ENCODE assay signal across 8 cellular contexts in genomic region chr19:45670670-45671453, GRCh38. TPM values are rescaled to one million over a fixed set of nuclear protein-coding genes. Genes with fewer than 3 reads are reported as not detected.
A peak's percentile ranks its signal among the peaks of the same experiment; 100 is the strongest.
DNase-seq lines count a peak whose midpoint lies in the region; ATAC-seq and TF ChIP-seq lines count a peak whose summit lies in the region.

No MANE protein-coding gene starts in this region.

- H3K27ac Mint-ChIP-seq in GM23338 = no peak overlapping the region

- H3K9me2 ChIP-seq in GM23338 (ENCODE audit: insufficient read depth) = no peaks in the 10 kb centered on the region

- ATAC-seq in GM23338 = peak; percentile 71

- no peaks in the 10 kb centered on the region for H3K79me2 ChIP-seq in GM23338 (replicated peaks; ENCODE audit: insufficient read depth)

- WGBS in thyroid gland, 2 donors = 14 to 19% methylated on average over 28 to 37 of the region's 42 CpGs

- H3K9me3 ChIP-seq in mucosa of rectum (ENCODE audit: control insufficient read depth in 2 of 2, low read length in 2 of 2) (no peaks in the 10 kb centered on the region), thyroid gland (no peaks in the 10 kb centered on the region)

- TF ChIP-seq CTCF in GM23338 (conservative IDR thresholded peaks at IDR 0.05; ENCODE audit: low read depth in 2 of 2) = no peak
- TF ChIP-seq CTCF in thyroid gland (IDR thresholded peaks at IDR 0.05) = no peak

- peaks cover 45% of the 10 kb centered on the region for H3K27me3 Mint-ChIP-seq in GM23338 (ENCODE audit: insufficient read depth, low read depth, poor library complexity)

- H3K4me2 ChIP-seq in GM23338 = peak overlapping the region; percentile 90

- H3K4me3 ChIP-seq in GM23338 (peak overlapping the region; percentile 78), mucosa of rectum (ENCODE audit: low read length in 2 of 2) (peak overlapping the region; percentile 44 to 53), thyroid gland (replicated peaks in 1 of 3) (no peak overlapping the region)

- H3K27ac ChIP-seq in GM23338 (ENCODE audit: low read depth) (no peak overlapping the region), mucosa of rectum (ENCODE audit: low read depth in 2 of 2, low read length in 2 of 2) (peak overlapping the region; percentile 63 to 73), thyroid gland (no peak overlapping the region)

- peaks cover 20% of the 10 kb centered on the region for H3F3A ChIP-seq in GM23338 (replicated peaks; ENCODE audit: low read depth)

- peak overlapping the region; percentile 71 for H3K4me3 Mint-ChIP-seq in GM23338

- H3K36me3 Mint-ChIP-seq in GM23338 (ENCODE audit: low read depth) = no peaks in the 10 kb centered on the region; the same call in 2 of the 3 replicates

- H3K4me1 ChIP-seq in GM23338 (ENCODE audit: insufficient read depth) = peaks cover 16% of the 10 kb centered on the region; the same call in 1 of the 2 replicates
- H3K4me1 ChIP-seq in mucosa of rectum (ENCODE audit: control insufficient read depth in 2 of 2, insufficient read depth in 2 of 2, low read length in 2 of 2) = peaks cover 15 to 28% of the 10 kb centered on the region in 2 donors
- peaks cover 6 to 21% of the 10 kb centered on the region in 2 donors for H3K4me1 ChIP-seq in thyroid gland

- no peak for TF ChIP-seq POLR2A in thyroid gland (IDR thresholded peaks at IDR 0.05)

- no peaks in the 10 kb centered on the region; the same call in 2 of the 3 replicates for H3K9me3 Mint-ChIP-seq in GM23338

- no peaks in the 10 kb centered on the region; the same call in 1 of the 2 replicates for H4K20me1 ChIP-seq in GM23338 (replicated peaks; ENCODE audit: insufficient read depth)

- H3K4me1 Mint-ChIP-seq in GM23338 = peaks cover 22% of the 10 kb centered on the region

- peaks cover 43% of the 10 kb centered on the region for H3K27me3 ChIP-seq in GM23338 (ENCODE audit: insufficient read depth)
- H3K27me3 ChIP-seq in mucosa of rectum (ENCODE audit: control insufficient read depth in 2 of 2, insufficient read depth in 2 of 2, low read length in 2 of 2) = peaks cover 2 to 5% of the 10 kb centered on the region in 2 donors
- H3K27me3 ChIP-seq in thyroid gland = peaks cover 19% of the 10 kb centered on the region

- H2AFZ ChIP-seq in GM23338 = peak overlapping the region; percentile 89

- intact Hi-C loops in thyroid gland (cut with DNase I) = no loop called here

- no peaks in the 10 kb centered on the region for H3K36me3 ChIP-seq in GM23338 (ENCODE audit: insufficient read depth)
- no peaks in the 10 kb centered on the region for H3K36me3 ChIP-seq in mucosa of rectum (ENCODE audit: control insufficient read depth in 2 of 2, insufficient read depth in 2 of 2, low read length in 2 of 2)
- no peaks in the 10 kb centered on the region for H3K36me3 ChIP-seq in thyroid gland

- DNase-seq in ELR (ENCODE audit: low read depth) (peak; percentile 72), GM23338 (ENCODE audit: low spot score) (peak; percentile 99), NCI-H2227 (lab: John Stamatoyannopoulos, UW; ENCODE audit: unreplicated experiment) (peak; percentile 64), fibroblast of gingiva (ENCODE audit: low read depth) (peak; percentile 66), thyroid gland (peak; percentile 20 to 21), NCI-H2171 treated with DMSO at 0.1 percent for 48 hours (lab: John Stamatoyannopoulos, UW) (no peak)
- DNase-seq in activated CD8-positive, alpha-beta memory T cell treated with anti-CD3 and anti-CD28 coated beads, Interleukin-2, amount 50 U/mL, for 4 hours = peak; percentile 44

- peak overlapping the region; percentile 14 to 67 for H3K9ac ChIP-seq in mucosa of rectum (ENCODE audit: low read depth in 1 of 2, low read length in 2 of 2)

TF ChIP-seq in GM23338, 12 proteins besides CTCF, POLR2A, EP300 and RAD21:
- TF ChIP-seq ZNF331 (CRISPR knock-in tag; IDR thresholded peaks at IDR 0.05; ENCODE audit: low read depth) (no peak), POLR2AphosphoS5 (IDR thresholded peaks at IDR 0.05; ENCODE audit: low read depth) (peak; percentile 58), REST (IDR thresholded peaks at IDR 0.05; ENCODE audit: unreplicated experiment) (no peak)
- TF ChIP-seq, protein P1, sequence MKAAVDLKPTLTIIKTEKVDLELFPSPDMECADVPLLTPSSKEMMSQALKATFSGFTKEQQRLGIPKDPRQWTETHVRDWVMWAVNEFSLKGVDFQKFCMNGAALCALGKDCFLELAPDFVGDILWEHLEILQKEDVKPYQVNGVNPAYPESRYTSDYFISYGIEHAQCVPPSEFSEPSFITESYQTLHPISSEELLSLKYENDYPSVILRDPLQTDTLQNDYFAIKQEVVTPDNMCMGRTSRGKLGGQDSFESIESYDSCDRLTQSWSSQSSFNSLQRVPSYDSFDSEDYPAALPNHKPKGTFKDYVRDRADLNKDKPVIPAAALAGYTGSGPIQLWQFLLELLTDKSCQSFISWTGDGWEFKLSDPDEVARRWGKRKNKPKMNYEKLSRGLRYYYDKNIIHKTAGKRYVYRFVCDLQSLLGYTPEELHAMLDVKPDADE (IDR thresholded peaks at IDR 0.05) = no peak

RNA-seq across cellular contexts. Expression of gene GIPR, which starts 2.8 kb away (rescaled TPM):
- total RNA-seq in GM23338 (2014; rRNA removed; shearing (Covaris generic)) = 0.19 and 0.42 TPM in 2 replicates
- 1.2 and 1.4 TPM in 2 replicates for polyA plus RNA-seq in GM23338 (2016; fragmentation: Nextera tagmentation; extraction: Ambion mirVana)
- total RNA-seq in thyroid gland = 1 to 10 TPM in 3 of 4 donors, under 1 TPM in 1; 0.45 to 1.5 (median 1.2) TPM

RNA-seq across cellular contexts. Expression of gene SNRPD2, which starts 20.9 kb away (rescaled TPM):
- total RNA-seq in GM23338 (2014; rRNA removed; shearing (Covaris generic)) = 169 and 226 TPM in 2 replicates
- polyA plus RNA-seq in GM23338 (2016; fragmentation: Nextera tagmentation; extraction: Ambion mirVana) = 1,375 and 1,400 TPM in 2 replicates
- 100 to 1,000 TPM; 133 to 279 (median 192) TPM for total RNA-seq in thyroid gland

RNA-seq across cellular contexts. Expression of gene QPCTL, which starts 21.6 kb away (rescaled TPM):
- 23.0 and 26.2 TPM in 2 replicates for total RNA-seq in GM23338 (2014; rRNA removed; shearing (Covaris generic))
- polyA plus RNA-seq in GM23338 (2016; fragmentation: Nextera tagmentation; extraction: Ambion mirVana) = 8.6 and 10.6 TPM in 2 replicates
- total RNA-seq in thyroid gland = 10 to 100 TPM in 2 of 4 donors, 1 to 10 TPM in 2; 5.4 to 16.3 (median 12.5) TPM

RNA-seq across cellular contexts. Expression of gene EML2, which starts 31.7 kb away (rescaled TPM):
- 28.9 and 33.9 TPM in 2 replicates for total RNA-seq in GM23338 (2014; rRNA removed; shearing (Covaris generic))
- polyA plus RNA-seq in GM23338 (2016; fragmentation: Nextera tagmentation; extraction: Ambion mirVana) = 7.1 and 8.0 TPM in 2 replicates
- 100 to 1,000 TPM in 1 of 4 donors, 10 to 100 TPM in 3; 33.1 to 148 (median 36.8) TPM for total RNA-seq in thyroid gland

RNA-seq across cellular contexts. Expression of gene FBXO46, which starts 59.8 kb away (rescaled TPM):
- total RNA-seq in GM23338 (2014; rRNA removed; shearing (Covaris generic)) = 34.4 and 35.8 TPM in 2 replicates
- polyA plus RNA-seq in GM23338 (2016; fragmentation: Nextera tagmentation; extraction: Ambion mirVana) = 9.4 and 12.0 TPM in 2 replicates
- 10 to 100 TPM; 13.7 to 22.3 (median 17.4) TPM for total RNA-seq in thyroid gland

Comparison
In these comparisons a context has a peak if more than half of its experiments do, and no peak if none do; other contexts are left out.
1. H3K27ac ChIP-seq: peak in mucosa of rectum (2 of 2); none in GM23338 (single experiment) and thyroid gland (0 of 3).
2. H3K4me3 ChIP-seq: peak in GM23338 (single experiment) and mucosa of rectum (2 of 2); none in thyroid gland (0 of 3).